Comparison of ENCODE assay signal across 30 cellular contexts in the genomic region with DNA sequence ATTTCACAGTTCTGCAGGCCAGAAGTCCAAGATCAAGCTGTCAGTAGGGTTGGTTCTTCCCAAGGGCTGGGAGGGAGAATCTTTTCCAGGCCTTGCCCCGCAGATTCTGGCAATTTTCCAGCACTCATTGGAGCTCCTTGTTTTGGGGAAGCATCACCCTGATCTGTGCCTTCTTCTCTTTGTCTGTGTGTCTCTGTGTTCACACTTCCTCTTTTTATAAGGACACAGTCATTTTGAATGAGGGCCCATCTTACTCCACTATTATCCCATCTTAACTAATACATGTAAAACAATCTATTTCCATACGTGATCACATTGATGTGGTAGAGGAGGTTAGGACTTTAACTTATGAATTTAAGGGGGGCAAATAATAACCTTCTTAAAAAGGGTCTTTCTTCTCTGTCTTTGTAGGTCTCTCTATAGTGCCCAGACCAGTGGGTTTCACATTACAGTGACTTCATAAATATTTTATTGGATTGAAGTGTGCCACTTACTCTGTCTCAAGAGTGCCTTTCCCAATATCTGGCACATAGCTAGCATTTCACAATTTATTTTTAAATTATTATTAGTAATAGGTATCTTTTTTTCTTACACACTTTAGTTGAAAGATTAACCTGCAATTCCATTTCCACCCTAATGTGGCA.
DNase-seq lines count a peak whose midpoint lies in the region; ATAC-seq, FAIRE-seq and TF ChIP-seq lines count a peak whose summit lies in the region.
"Had no signal": no experiment of that assay in that cellular context is flagged by ENCODE, and none has a peak within 500 bp of the region (broad histone marks: within the 10 kb centered on the region; RNA-seq: fewer than 3 reads in every experiment).

No MANE protein-coding gene starts in this region.

- intact Hi-C loops in GM12878 (cut with micrococcal nuclease; ENCODE audit: unreplicated experiment) = no loop called here

- no peaks in the 10 kb centered on the region for H3K4me1 ChIP-seq in GM12878 (ENCODE audit: control insufficient read depth, insufficient read depth, low read length)
- H3K4me1 ChIP-seq: adrenal gland, HAP-1, neural progenitor cell, tibial artery had no signal

- peaks cover 63% of the 10 kb centered on the region for H3K9me3 Mint-ChIP-seq in WTC11

- peaks cover 12% of the 10 kb centered on the region for H3K36me3 Mint-ChIP-seq in WTC11
- H3K36me3 Mint-ChIP-seq: brain, neural progenitor cell had no signal

- RAD21 ChIA-PET in GM12878 (lab: Charles Lee; ENCODE audit: unreplicated experiment) = no interaction called here

- H3K9ac ChIP-seq in GM12878 (ENCODE audit: control insufficient read depth, insufficient read depth, low read length) = no peak overlapping the region
- H3K9ac ChIP-seq: neural progenitor cell had no signal

- no peak overlapping the region for H3K27ac Mint-ChIP-seq in WTC11
- H3K27ac Mint-ChIP-seq: activated CD4-positive, alpha-beta T cell treated with anti-CD3 and anti-CD28 coated beads for 36 hours; activated T-cell treated with anti-CD3 and anti-CD28 coated beads, Interleukin-2, amount 50 U/mL, for 72 hours; brain; neural progenitor cell; progenitor cell of endocrine pancreas; stimulated activated naive CD8-positive, alpha-beta T cell treated with anti-CD3 and anti-CD28 coated beads, Interleukin-15, Interleukin-2, amounts not matched to agents 100 ng/mL and 50 ng/mL, for 24 hours had no signal

- in situ Hi-C loops in GM12878 (cut with MboI) = no loop called here

- POLR2A ChIA-PET in GM12878 (lab: Charles Lee) = no interaction called here
- POLR2A ChIA-PET in WTC11 (lab: Charles Lee) = no interaction called here

- H3K79me2 ChIP-seq in GM12878 (ENCODE audit: control insufficient read depth, insufficient read depth, low read length) = no peaks in the 10 kb centered on the region

- WGBS in GM12878 (ENCODE audit: insufficient coverage, insufficient replicate concordance, low lambda C conversion rate, missing lambda C conversion rate) = 23% methylated on average over 2 of the region's 2 CpGs

- TF ChIP-seq EP300 in GM12878 (IDR thresholded peaks at IDR 0.05; ENCODE audit: borderline replicate concordance in 1 of 2, control insufficient read depth in 1 of 2, low read depth in 2 of 2, low read length in 2 of 2) = no peak

- H3K27me3 Mint-ChIP-seq in WTC11 (ENCODE audit: low read depth) = peaks cover 3% of the 10 kb centered on the region
- H3K27me3 Mint-ChIP-seq: activated CD4-positive, alpha-beta T cell treated with anti-CD3 and anti-CD28 coated beads for 36 hours; stimulated activated naive CD8-positive, alpha-beta T cell treated with anti-CD3 and anti-CD28 coated beads, Interleukin-15, Interleukin-2, amounts not matched to agents 100 ng/mL and 50 ng/mL, for 24 hours had no signal

- H4K20me1 ChIP-seq in GM12878 (ENCODE audit: control insufficient read depth, insufficient read depth) = no peaks in the 10 kb centered on the region

- CTCF ChIA-PET in GM12878 (lab: Yijun Ruan, JAX) (interaction anchor here (1.4 kb wide), 1 partner anchor 11 kb away, joined by 3 read pairs; no protein-coding TSS in a partner anchor), WTC11 (lab: Charles Lee) (no interaction called here)

- H3K4me3 Mint-ChIP-seq in WTC11 = no peak overlapping the region
- H3K4me3 Mint-ChIP-seq: activated CD4-positive, alpha-beta T cell treated with anti-CD3 and anti-CD28 coated beads for 36 hours; activated T-cell treated with anti-CD3 and anti-CD28 coated beads, Interleukin-2, amount 50 U/mL, for 72 hours; brain; neural progenitor cell; stimulated activated naive CD8-positive, alpha-beta T cell treated with anti-CD3 and anti-CD28 coated beads, Interleukin-15, Interleukin-2, amounts not matched to agents 100 ng/mL and 50 ng/mL, for 24 hours had no signal

- no peaks in the 10 kb centered on the region for H3K9me3 ChIP-seq in GM12878 (replicated peaks; ENCODE audit: control insufficient read depth, insufficient read depth, low read length)
- H3K9me3 ChIP-seq: HAP-1, tibial artery had no signal

- TF ChIP-seq CTCF in GM12878 (IDR thresholded peaks at IDR 0.05 in 2 of 3, conservative IDR thresholded peaks at IDR 0.05 in 1 of 3; ENCODE audit: control insufficient read depth in 2 of 3, extremely low read depth in 1 of 3, insufficient read depth in 1 of 3, low read depth in 3 of 3, low read length in 3 of 3) = no peak
- no peak for TF ChIP-seq CTCF in WTC11 (IDR thresholded peaks at IDR 0.05)

- H3K4me3 ChIP-seq in GM12878 = no peak overlapping the region
- H3K4me3 ChIP-seq: adrenal gland, HAP-1, neural progenitor cell, tibial artery had no signal

- no peak overlapping the region for H3K27ac ChIP-seq in GM12878 (ENCODE audit: control insufficient read depth, insufficient read depth)
- H3K27ac ChIP-seq: adrenal gland, C4-2B, neural progenitor cell, tibial artery had no signal

- peaks cover 7% of the 10 kb centered on the region for H3K4me1 Mint-ChIP-seq in WTC11
- H3K4me1 Mint-ChIP-seq: activated CD4-positive, alpha-beta T cell treated with anti-CD3 and anti-CD28 coated beads for 36 hours had no signal

- H3K27me3 ChIP-seq in GM12878 (replicated peaks in 1 of 2; ENCODE audit: control insufficient read depth in 2 of 2, insufficient read depth in 2 of 2, low read length in 1 of 2) = no peaks in the 10 kb centered on the region
- H3K27me3 ChIP-seq: adrenal gland, neural progenitor cell, tibial artery had no signal

- no peaks in the 10 kb centered on the region for H3K36me3 ChIP-seq in GM12878 (ENCODE audit: control insufficient read depth in 2 of 2, insufficient read depth in 2 of 2, low read length in 1 of 2)
- H3K36me3 ChIP-seq: adrenal gland, HAP-1, neural progenitor cell, tibial artery had no signal

- SMC1A ChIA-PET in GM12878 (lab: Charles Lee; ENCODE audit: uncharacterized antibody, unreplicated experiment) = interaction anchor here (0.9 kb wide), 1 partner anchor 55 kb away, joined by 4 read pairs; no protein-coding TSS in a partner anchor

- TF ChIP-seq POLR2A in GM12878 (IDR thresholded peaks at IDR 0.05; ENCODE audit: low read depth, low read length) = no peak

- no peak overlapping the region for H3K4me2 ChIP-seq in GM12878 (ENCODE audit: control insufficient read depth, insufficient read depth)
- H3K4me2 ChIP-seq: neural progenitor cell had no signal

- no TSS peak for BruUV-seq in GM12878 (replicated peaks; lab: Mats Ljungman, UMichigan)

- FAIRE-seq in GM12878 (lab: Jason Lieb, UNC) = no peak
- FAIRE-seq: GM18507, HTR-8/SVneo had no signal

- no peak overlapping the region for H2AFZ ChIP-seq in GM12878 (ENCODE audit: control insufficient read depth, low read depth, low read length)
- H2AFZ ChIP-seq: neural progenitor cell had no signal

- DNase-seq in MV-4-11 (lab: John Stamatoyannopoulos, UW) (peak; percentile 70), GM12878 (ENCODE audit: low read depth, low spot score) (no peak), SW480 (ENCODE audit: low spot score) (no peak), WTC11 (ENCODE audit: low spot score) (no peak), GM03348 (ENCODE audit: low spot score) (no peak), NCI-H226 (no peak)
- DNase-seq: activated CD4-positive, alpha-beta T cell treated with anti-CD3 and anti-CD28 coated beads for 36 hours; activated naive CD4-positive, alpha-beta T cell treated with Interleukin-2 at 50 U/mL for 16 hours; activated T-cell treated with anti-CD3 and anti-CD28 coated beads, Interleukin-2, amount 50 U/mL, for 72 hours; adrenal gland; glutamatergic neuron; KG1; mammary epithelial cell; NCI-H1048; NCI-H1694 treated with DMSO at 0.1 percent for 48 hours; NCI-H69; T-helper 1 cell; tibial artery had no signal

- no peak for TF ChIP-seq RAD21 in GM12878 (IDR thresholded peaks at IDR 0.05; ENCODE audit: insufficient read depth, low read depth, low read length)

- ATAC-seq in GM18511 (IDR thresholded peaks at IDR 0.05; ENCODE audit: unreplicated experiment) (peak; percentile 71), HG02870 (IDR thresholded peaks at IDR 0.05; ENCODE audit: unreplicated experiment) (peak; percentile 80), GM12878 (peak; percentile 65; the same call in 2 of the 3 replicates), WTC11 (no peak)
- ATAC-seq: activated CD4-positive, alpha-beta T cell treated with anti-CD3 and anti-CD28 coated beads for 36 hours; activated T-cell treated with anti-CD3 and anti-CD28 coated beads, Interleukin-2, amount 50 U/mL, for 72 hours; Right ventricle myocardium inferior; sciatic nerve had no signal

TF ChIP-seq in GM12878, 131 proteins besides CTCF, POLR2A, EP300 and RAD21:
- TF ChIP-seq RELA (IDR thresholded peaks at IDR 0.05; ENCODE audit: borderline replicate concordance, partially characterized antibody) (no peak), SPI1 (IDR thresholded peaks at IDR 0.05; ENCODE audit: borderline replicate concordance, insufficient read depth, low read depth, low read length) (peak; percentile 92), MEF2A (IDR thresholded peaks at IDR 0.05; ENCODE audit: insufficient read depth, low read depth, low read length) (no peak), SP1 (IDR thresholded peaks at IDR 0.05; ENCODE audit: low read depth, low read length) (no peak)

TF ChIP-seq in WTC11, 78 proteins besides CTCF, POLR2A, EP300 and RAD21 (continues in another document):
- TF ChIP-seq ZBTB43 (CRISPR knock-in tag; IDR thresholded peaks at IDR 0.05) (no peak), ELF4 (CRISPR knock-in tag; IDR thresholded peaks at IDR 0.05; ENCODE audit: low read depth) (no peak)
